32 cellular contexts compared by ENCODE assay signal in the genomic region with DNA sequence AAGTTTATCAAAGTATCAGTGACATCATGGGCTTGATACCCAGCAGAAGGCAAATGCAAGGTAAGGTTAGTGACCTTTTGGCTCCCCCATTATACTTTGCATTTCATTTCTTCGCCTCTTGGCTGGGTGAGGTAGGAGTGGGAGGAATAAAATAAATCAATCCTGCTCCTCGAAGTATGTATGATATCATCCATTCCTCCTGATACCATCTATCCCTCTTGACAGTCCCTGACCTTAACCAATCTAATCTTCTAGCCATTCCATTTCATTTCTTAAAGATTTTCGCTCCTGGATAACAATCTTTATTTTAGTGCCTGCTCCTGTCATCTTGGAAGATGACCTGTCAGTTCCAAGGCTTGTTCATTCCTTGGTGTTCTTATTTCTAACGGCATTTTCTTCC.
"Had no signal": no experiment of that assay in that cellular context is flagged by ENCODE, and none has a peak within 500 bp of the region (broad histone marks: within the 10 kb centered on the region; RNA-seq: fewer than 3 reads in every experiment).

No MANE protein-coding gene starts in this region.

- DNase-seq: activated effector memory CD4-positive, alpha-beta T cell treated with anti-CD3 and anti-CD28 coated beads, Interleukin-2, amount 50 U/mL, for 16 hours; activated effector memory CD4-positive, alpha-beta T cell treated with Interleukin-2 at 50 U/mL for 16 hours; activated gamma-delta T cell; activated gamma-delta T cell treated with Interleukin-2 at 50 U/mL for 16 hours; activated naive CD4-positive, alpha-beta T cell; activated naive CD4-positive, alpha-beta T cell treated with anti-CD3 and anti-CD28 coated beads for 36 hours; activated naive CD4-positive, alpha-beta T cell treated with anti-CD3 and anti-CD28 coated beads, Interleukin-2, amount 10 ng/mL, durations not matched to agents 7 days and 5 days; activated naive CD4-positive, alpha-beta T cell treated with anti-CD3 and anti-CD28 coated beads, Interleukin-2, amount 50 U/mL, for 16 hours; activated naive CD4-positive, alpha-beta T cell treated with Interleukin-2 at 50 U/mL for 16 hours; activated naive CD8-positive, alpha-beta T cell treated with anti-CD3 and anti-CD28 coated beads for 36 hours; activated naive CD8-positive, alpha-beta T cell treated with anti-CD3 and anti-CD28 coated beads, Interleukin-2, amount 10 ng/mL, durations not matched to agents 7 days and 5 days; activated naive CD8-positive, alpha-beta T cell treated with anti-CD3 and anti-CD28 coated beads, Interleukin-2, amount 50 U/mL, for 24 hours; activated T-cell treated with anti-CD3 and anti-CD28 coated beads, Interleukin-2, amount 50 U/mL, for 1 hour; activated T-cell treated with anti-CD3 and anti-CD28 coated beads, Interleukin-2, amount 50 U/mL, for 24 hours; activated T-cell treated with anti-CD3 and anti-CD28 coated beads, Interleukin-2, amount 50 U/mL, for 4 hours; activated T-cell treated with anti-CD3 and anti-CD28 coated beads, Interleukin-2, amount 50 U/mL, for 48 hours; activated T-cell treated with anti-CD3 and anti-CD28 coated beads, Interleukin-2, amount 50 U/mL, for 72 hours; adrenal gland; amniotic stem cell; amygdala; anterior cingulate cortex; aorta; body of pancreas; brain microvascular endothelial cell; caudate nucleus; central memory CD4-positive, alpha-beta T cell; cerebellar nuclear complex had no signal

- ATAC-seq: activated naive CD4-positive, alpha-beta T cell treated with anti-CD3 and anti-CD28 coated beads, Interleukin-2, amount 50 U/mL, for 72 hours; activated naive CD8-positive, alpha-beta T cell treated with anti-CD3 and anti-CD28 coated beads, Interleukin-2, amount 50 U/mL, for 24 hours; activated T-cell treated with anti-CD3 and anti-CD28 coated beads, Interleukin-2, amount 50 U/mL, for 4 hours; activated T-cell treated with anti-CD3 and anti-CD28 coated beads, Interleukin-2, amount 50 U/mL, for 72 hours; activated T-helper 17 cell treated with anti-CD3 and anti-CD28 coated beads, Interleukin-2, amount 50 U/mL, for 72 hours; body of pancreas had no signal

- H3K36me3 ChIP-seq: adrenal gland, ascending aorta, brain microvascular endothelial cell, breast epithelium, cardiac muscle cell had no signal

- H3K9me3 ChIP-seq: adrenal gland, ascending aorta, body of pancreas, breast epithelium had no signal

- H3K4me3 ChIP-seq: adrenal gland, ascending aorta, body of pancreas, breast epithelium, cardiac muscle cell had no signal

- H3K27me3 ChIP-seq: adrenal gland, ascending aorta, body of pancreas, brain microvascular endothelial cell, breast epithelium, cardiac muscle cell had no signal

- H3K4me1 ChIP-seq: adrenal gland, ascending aorta, body of pancreas, breast epithelium had no signal

- H3K27ac ChIP-seq: adrenal gland, ascending aorta, body of pancreas, brain microvascular endothelial cell, breast epithelium, cardiac muscle cell had no signal
